Comparison of ENCODE assay signal across 8 cellular contexts in genomic region chr11:58572906-58573305, GRCh38. TPM values are rescaled to one million over a fixed set of nuclear protein-coding genes. Genes with fewer than 3 reads are reported as not detected.
DNase-seq lines count a peak whose midpoint lies in the region; ATAC-seq, FAIRE-seq and TF ChIP-seq lines count a peak whose summit lies in the region.
"Not testable (repeated sequence)": the region's sequence is repeated elsewhere in the genome, so short reads cannot be mapped to it uniquely, and the experiment has no call there.

No MANE protein-coding gene starts in this region.

- H3K36me3 Mint-ChIP-seq in activated CD8-positive, alpha-beta T cell treated with anti-CD3 and anti-CD28 coated beads for 36 hours (ENCODE audit: low read depth) = peaks cover 51% of the 10 kb centered on the region
- H3K36me3 Mint-ChIP-seq in astrocyte (ENCODE audit: low read depth, unreplicated experiment); natural killer cell: not testable (repeated sequence)

- H3K4me3 ChIP-seq in GM12875 (ENCODE audit: low read depth, low read length) (peak overlapping the region; percentile 65), Peyer's patch (peak overlapping the region in 2 of 4 donors; percentile 6 to 8), fibroblast of pulmonary artery (replicated peaks; ENCODE audit: low read depth, low read length) (peak overlapping the region; percentile 34)
- not testable (repeated sequence) for H3K4me3 ChIP-seq in astrocyte (ENCODE audit: insufficient read depth, low read depth, low read length); stomach

- not testable (repeated sequence) for TF ChIP-seq EP300 in stomach (IDR thresholded peaks at IDR 0.05)

- H3K4me2 ChIP-seq in astrocyte (ENCODE audit: low read length) = peak overlapping the region; percentile 70

- H3K36me3 ChIP-seq in Peyer's patch = peaks cover 0 to 16% (median 0%) of the 10 kb centered on the region in 3 donors
- H3K36me3 ChIP-seq in astrocyte (ENCODE audit: insufficient read depth, low read length) = not testable (repeated sequence)
- peaks cover 6 to 26% (median 22%) of the 10 kb centered on the region in 4 donors for H3K36me3 ChIP-seq in stomach

- H3K27me3 Mint-ChIP-seq in activated CD8-positive, alpha-beta T cell treated with anti-CD3 and anti-CD28 coated beads for 36 hours; astrocyte (ENCODE audit: low read depth, unreplicated experiment); natural killer cell (ENCODE audit: low read depth in 2 of 2): not testable (repeated sequence)

- H3K9me3 Mint-ChIP-seq in activated CD8-positive, alpha-beta T cell treated with anti-CD3 and anti-CD28 coated beads for 36 hours; astrocyte (ENCODE audit: unreplicated experiment); natural killer cell: not testable (repeated sequence)

- peak overlapping the region; percentile 93 for H3K4me3 Mint-ChIP-seq in activated CD8-positive, alpha-beta T cell treated with anti-CD3 and anti-CD28 coated beads for 36 hours
- H3K4me3 Mint-ChIP-seq in astrocyte (ENCODE audit: unreplicated experiment) = not testable (repeated sequence)
- H3K4me3 Mint-ChIP-seq in natural killer cell = peak overlapping the region; percentile 91

- TF ChIP-seq CTCF in GM12875 (IDR thresholded peaks at IDR 0.05; ENCODE audit: borderline replicate concordance, insufficient read depth, low read depth, low read length); Peyer's patch (IDR thresholded peaks at IDR 0.05); activated CD8-positive, alpha-beta T cell treated with anti-CD3 and anti-CD28 coated beads for 36 hours (IDR thresholded peaks at IDR 0.05); astrocyte (IDR thresholded peaks at IDR 0.05; ENCODE audit: insufficient read depth, low read depth, low read length); fibroblast of pulmonary artery (IDR thresholded peaks at IDR 0.05; ENCODE audit: low read length, missing control alignments); natural killer cell (IDR thresholded peaks at IDR 0.05); stomach (IDR thresholded peaks at IDR 0.05): not testable (repeated sequence)

- not testable (repeated sequence) for H4K20me1 ChIP-seq in astrocyte (ENCODE audit: insufficient read depth, low read length)

- H3K27ac ChIP-seq in Peyer's patch = peak overlapping the region in 3 of 4 donors; percentile 100
- H3K27ac ChIP-seq in astrocyte (ENCODE audit: low read depth, low read length) = peak overlapping the region; percentile 71
- peak overlapping the region; percentile 24 to 100 (median 75) for H3K27ac ChIP-seq in stomach

- H3K4me1 Mint-ChIP-seq in activated CD8-positive, alpha-beta T cell treated with anti-CD3 and anti-CD28 coated beads for 36 hours (ENCODE audit: low read depth) = peaks cover 43% of the 10 kb centered on the region
- H3K4me1 Mint-ChIP-seq in astrocyte (ENCODE audit: low read depth, unreplicated experiment) (peaks cover 29% of the 10 kb centered on the region), natural killer cell (peaks cover 73 to 77% of the 10 kb centered on the region in 2 donors)

- H2AFZ ChIP-seq in astrocyte (ENCODE audit: low read depth, low read length) = not testable (repeated sequence)

- not testable (repeated sequence) for H3K79me2 ChIP-seq in astrocyte (ENCODE audit: insufficient read depth, low read length)

- ATAC-seq in activated CD8-positive, alpha-beta T cell treated with anti-CD3 and anti-CD28 coated beads for 36 hours; natural killer cell: not testable (repeated sequence)

- 82 to 91% (median 89%) methylated on average over 14 of the region's 14 CpGs for WGBS in stomach, 5 donors

- in situ Hi-C loops in ACHN (cut with HindIII; ENCODE audit: low pct_ligation_motif_present, low pct_unique_long_range_greater_than_20kb, low sequenced_read_pairs) = not testable (repeated sequence)

- intact Hi-C loops in activated CD8-positive, alpha-beta T cell treated with anti-CD3 and anti-CD28 coated beads for 36 hours (cut with micrococcal nuclease) = loop anchor here (2.0 to 10.0 kb wide), 3 partner anchors 48 to 908 kb away; partner anchors contain the start of gene ZDHHC5
- intact Hi-C loops in natural killer cell (cut with micrococcal nuclease) = loop anchor here (10.0 kb wide), 1 partner anchor 778 kb away; no protein-coding TSS in a partner anchor
- intact Hi-C loops in stomach (cut with DNase I; ENCODE audit: low total_unique reads) = not testable (repeated sequence)

- peak overlapping the region; percentile 29 for H3K9ac ChIP-seq in astrocyte (ENCODE audit: low read length)

- H3K4me1 ChIP-seq in Peyer's patch (peaks cover 0 to 32% (median 16%) of the 10 kb centered on the region in 4 donors), astrocyte (ENCODE audit: insufficient read depth, low read length) (peaks cover 29% of the 10 kb centered on the region), stomach (peaks cover 22 to 68% (median 40%) of the 10 kb centered on the region in 4 donors)

- H3K27ac Mint-ChIP-seq in activated CD8-positive, alpha-beta T cell treated with anti-CD3 and anti-CD28 coated beads for 36 hours = peak overlapping the region; percentile 98
- not testable (repeated sequence) for H3K27ac Mint-ChIP-seq in astrocyte (ENCODE audit: unreplicated experiment)
- peak overlapping the region; percentile 99 to 100 for H3K27ac Mint-ChIP-seq in natural killer cell

- DNase-seq in ACHN = peak; percentile 28
- not testable (repeated sequence) for DNase-seq in Peyer's patch; astrocyte (ENCODE audit: low read depth); fibroblast of pulmonary artery (ENCODE audit: low read depth); natural killer cell; stomach
- DNase-seq in activated CD8-positive, alpha-beta T cell treated with anti-CD3 and anti-CD28 coated beads for 36 hours = peak; percentile 20

- not testable (repeated sequence) for FAIRE-seq in astrocyte (lab: Jason Lieb, UNC)

- CTCF ChIA-PET in activated CD8-positive, alpha-beta T cell treated with anti-CD3 and anti-CD28 coated beads for 36 hours (lab: Charles Lee) = interaction anchor here (1.0 to 1.7 kb wide), 5 partner anchors 20 to 80 kb away, joined by 3 to 5 read pairs (median 4); no protein-coding TSS in a partner anchor

- TF ChIP-seq POLR2A in Peyer's patch (IDR thresholded peaks at IDR 0.05); stomach (IDR thresholded peaks at IDR 0.05): not testable (repeated sequence)

- POLR2A ChIA-PET in activated CD8-positive, alpha-beta T cell treated with anti-CD3 and anti-CD28 coated beads for 36 hours (lab: Charles Lee) = interaction anchor here (0.8 to 9.1 kb wide), 3 partner anchors 7 to 14 kb away, joined by 3 to 69 read pairs (median 3); no protein-coding TSS in a partner anchor

- not testable (repeated sequence) for H3K9me3 ChIP-seq in Peyer's patch; astrocyte (ENCODE audit: insufficient read depth, low read depth, low read length); stomach

- not testable (repeated sequence) for H3K27me3 ChIP-seq in Peyer's patch; astrocyte (ENCODE audit: insufficient read depth, low read length); stomach

RNA-seq across cellular contexts. Expression of gene LPXN, which starts 2.8 kb away (rescaled TPM):
- 10 to 100 TPM; 12.3 to 66.0 (median 18.2) TPM for total RNA-seq in Peyer's patch
- total RNA-seq in activated CD8-positive, alpha-beta T cell treated with anti-CD3 and anti-CD28 coated beads for 36 hours = 100 to 1,000 TPM; 139 TPM
- total RNA-seq in astrocyte = 3.6 and 3.7 TPM in 2 replicates
- 100 to 1,000 TPM in 1 of 3 donors, 10 to 100 TPM in 2; 81.0 to 123 (median 92.5) TPM for total RNA-seq in natural killer cell
- 10 to 100 TPM in 2 of 5 donors, 1 to 10 TPM in 2, not detected in 1; 5.4 to 18.7 (median 8.7) TPM for total RNA-seq in stomach
- 1 to 10 TPM; 5.3 to 8.9 (median 5.9) TPM for polyA plus RNA-seq in stomach

RNA-seq across cellular contexts. Expression of gene ZFP91, which starts 6.0 kb away (rescaled TPM):
- total RNA-seq in Peyer's patch (10 to 100 TPM; 42.4 to 58.3 (median 45.9) TPM), astrocyte (38.1 and 40.1 TPM in 2 replicates), natural killer cell (10 to 100 TPM; 54.8 to 61.8 (median 57.8) TPM), stomach (10 to 100 TPM; 20.4 to 67.6 (median 32.1) TPM)
- total RNA-seq in activated CD8-positive, alpha-beta T cell treated with anti-CD3 and anti-CD28 coated beads for 36 hours = 10 to 100 TPM; 37.2 to 38.0 TPM
- polyA plus RNA-seq in stomach = 10 to 100 TPM in 2 of 3 donors, 1 to 10 TPM in 1; 9.4 to 27.0 (median 19.6) TPM

RNA-seq across cellular contexts. Expression of gene CNTF, which starts 49.6 kb away (rescaled TPM):
- total RNA-seq in Peyer's patch (1 to 10 TPM in 3 of 4 donors, not detected in 1; 3.5 to 6.8 (median 5.3) TPM), astrocyte (1.4 and 1.7 TPM in 2 replicates), natural killer cell (1 to 10 TPM; 3.6 to 5.5 (median 4.9) TPM), stomach (1 to 10 TPM in 1 of 5 donors, not detected in 4; 3.9 TPM)
- total RNA-seq in activated CD8-positive, alpha-beta T cell treated with anti-CD3 and anti-CD28 coated beads for 36 hours = 1 to 10 TPM; 1.8 to 2.4 TPM
- under 1 TPM; 0.25 to 0.92 (median 0.28) TPM for polyA plus RNA-seq in stomach
